In the genomic region with DNA sequence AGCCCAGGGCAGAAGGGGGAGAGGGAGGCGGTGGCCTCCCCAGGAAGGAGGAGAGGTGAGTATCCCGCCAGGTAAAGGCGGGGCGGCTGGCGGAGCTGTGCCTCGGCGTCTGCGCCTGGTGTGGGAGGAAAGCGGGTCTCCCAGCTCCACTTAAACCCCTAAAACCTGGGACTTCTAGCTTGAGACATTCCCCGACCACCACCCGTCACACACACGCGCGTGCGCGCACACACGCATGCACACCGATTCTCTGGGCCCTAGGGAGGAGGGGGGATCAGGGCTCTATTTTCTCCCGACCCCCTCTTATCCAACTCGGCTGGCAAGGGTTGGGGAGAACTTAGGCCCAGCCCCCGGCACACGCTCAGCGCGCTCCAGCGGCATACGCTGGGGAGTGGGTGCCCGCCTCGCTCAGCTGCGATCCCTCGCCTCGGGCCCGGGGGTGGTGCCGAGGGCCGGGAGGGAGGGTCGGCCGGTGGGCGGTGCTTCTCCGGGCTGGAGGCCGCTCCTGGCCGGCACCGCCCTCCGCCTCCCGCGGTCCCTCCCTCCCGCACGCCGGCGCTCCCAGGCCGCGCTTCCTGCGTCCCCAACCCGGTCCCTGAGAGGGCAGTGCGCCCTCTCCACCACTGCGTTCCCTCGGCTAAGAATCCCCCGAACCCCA, we compare ENCODE assay signal across 7 cellular contexts. TPM values are rescaled to one million over a fixed set of nuclear protein-coding genes. Genes with fewer than 3 reads are reported as not detected.
DNase-seq lines count a peak whose midpoint lies in the region; ATAC-seq and TF ChIP-seq lines count a peak whose summit lies in the region.

A gene with protein sequence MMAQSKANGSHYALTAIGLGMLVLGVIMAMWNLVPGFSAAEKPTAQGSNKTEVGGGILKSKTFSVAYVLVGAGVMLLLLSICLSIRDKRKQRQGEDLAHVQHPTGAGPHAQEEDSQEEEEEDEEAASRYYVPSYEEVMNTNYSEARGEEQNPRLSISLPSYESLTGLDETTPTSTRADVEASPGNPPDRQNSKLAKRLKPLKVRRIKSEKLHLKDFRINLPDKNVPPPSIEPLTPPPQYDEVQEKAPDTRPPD (plus strand): TSS at position 564 of the 658 bp plus-strand sequence. CDS start 61,341 bp downstream, outside the sequence.

- peak within 1 kb of the TSS; percentile 77 for H3K9ac ChIP-seq in ES-I3 (ENCODE audit: low read depth, low read length)

- H3K4me3 ChIP-seq in WI38 (ENCODE audit: low read depth, low read length) = peak within 1 kb of the TSS; percentile 75

- peaks cover 18 to 24% of the 10 kb centered on the region in 2 donors for H3K4me1 Mint-ChIP-seq in natural killer cell treated with Interleukin-12 subunit alpha and Interleukin-12 subunit beta and Interleukin-15 and Interleukin-18, amount 100 ng/mL, for 72 hours (ENCODE audit: low read depth in 2 of 2)

- peak within 1 kb of the TSS; percentile 86 for H3K27ac ChIP-seq in foreskin keratinocyte

- ATAC-seq in foreskin keratinocyte (peak; percentile 62), GM21515 (IDR thresholded peaks at IDR 0.05; ENCODE audit: unreplicated experiment) (no peak)
- peak; percentile 20 for ATAC-seq in natural killer cell treated with Interleukin-12 subunit alpha and Interleukin-12 subunit beta and Interleukin-15 and Interleukin-18, amount 100 ng/mL, for 72 hours

- H3K27me3 Mint-ChIP-seq in natural killer cell treated with Interleukin-12 subunit alpha and Interleukin-12 subunit beta and Interleukin-15 and Interleukin-18, amount 100 ng/mL, for 72 hours = peaks cover 26 to 50% of the 10 kb centered on the region in 2 donors

- H3K36me3 ChIP-seq in ES-I3 (ENCODE audit: insufficient read depth, low read length) = no peaks in the 10 kb centered on the region

- DNase-seq in NCI-H1092 (lab: John Stamatoyannopoulos, UW) (peak; percentile 78), foreskin keratinocyte (peak; percentile 58 to 68)
- peak; percentile 51 for DNase-seq in natural killer cell treated with Interleukin-12 subunit alpha and Interleukin-12 subunit beta and Interleukin-15 and Interleukin-18, amount 100 ng/mL, for 72 hours (ENCODE audit: low spot score)
- no peak for DNase-seq in stimulated activated CD4-positive, alpha-beta T cell treated with anti-CD3 and anti-CD28 coated beads, Interleukin-4, amount 100 ng/mL, for 1 hour

- H3K9me3 Mint-ChIP-seq in natural killer cell treated with Interleukin-12 subunit alpha and Interleukin-12 subunit beta and Interleukin-15 and Interleukin-18, amount 100 ng/mL, for 72 hours = no peaks in the 10 kb centered on the region

- no peaks in the 10 kb centered on the region for H3K36me3 Mint-ChIP-seq in natural killer cell treated with Interleukin-12 subunit alpha and Interleukin-12 subunit beta and Interleukin-15 and Interleukin-18, amount 100 ng/mL, for 72 hours

- H3K4me1 ChIP-seq in ES-I3 (ENCODE audit: insufficient read depth, low read length) (peaks cover 10% of the 10 kb centered on the region), foreskin keratinocyte (peaks cover 9% of the 10 kb centered on the region)

- no peak for TF ChIP-seq CTCF in WI38 (IDR thresholded peaks at IDR 0.05; ENCODE audit: low read depth, low read length)
- TF ChIP-seq CTCF in foreskin keratinocyte (conservative IDR thresholded peaks at IDR 0.05) = no peak

- H3K27me3 ChIP-seq in foreskin keratinocyte = no peaks in the 10 kb centered on the region

- no peaks in the 10 kb centered on the region for H3K9me3 ChIP-seq in ES-I3 (ENCODE audit: control insufficient read depth, insufficient read depth, low read length)

- H3K27ac Mint-ChIP-seq in natural killer cell treated with Interleukin-12 subunit alpha and Interleukin-12 subunit beta and Interleukin-15 and Interleukin-18, amount 100 ng/mL, for 72 hours = no peak within 1 kb of the TSS

- peak within 1 kb of the TSS; percentile 70 for H3K4me3 Mint-ChIP-seq in natural killer cell treated with Interleukin-12 subunit alpha and Interleukin-12 subunit beta and Interleukin-15 and Interleukin-18, amount 100 ng/mL, for 72 hours

RNA-seq across cellular contexts. Expression of the gene that starts here (rescaled TPM):
- 15.4 and 18.1 TPM in 2 replicates for total RNA-seq in foreskin keratinocyte
- 19.2 and 19.5 TPM in 2 replicates for polyA plus RNA-seq in foreskin keratinocyte
- total RNA-seq in natural killer cell treated with Interleukin-12 subunit alpha and Interleukin-12 subunit beta and Interleukin-15 and Interleukin-18, amount 100 ng/mL, for 72 hours = not detected

Comparison
In these comparisons a context has a peak if more than half of its experiments do, and no peak if none do; other contexts are left out.
1. RNA of the gene that starts here (total RNA-seq): 15.4 to 18.1 TPM in foreskin keratinocyte; not detected in natural killer cell treated with Interleukin-12 subunit alpha and Interleukin-12 subunit beta and Interleukin-15 and Interleukin-18, amount 100 ng/mL, for 72 hours; every median in the first group is over 10 times any median in the second.
2. Peak in DNase-seq and ATAC-seq in natural killer cell treated with Interleukin-12 subunit alpha and Interleukin-12 subunit beta and Interleukin-15 and Interleukin-18, amount 100 ng/mL, for 72 hours; RNA of the gene not detected or under 1 TPM.